Comparison of ENCODE assay signal across 26 cellular contexts in genomic region chr19:33624586-33625153, GRCh38. TPM values are rescaled to one million over a fixed set of nuclear protein-coding genes. Genes with fewer than 3 reads are reported as not detected.
A peak's percentile ranks its signal among the peaks of the same experiment; 100 is the strongest.
DNase-seq lines count a peak whose midpoint lies in the region; ATAC-seq, FAIRE-seq and TF ChIP-seq lines count a peak whose summit lies in the region.
"Had no signal": no experiment of that assay in that cellular context is flagged by ENCODE, and none has a peak within 500 bp of the region (broad histone marks: within the 10 kb centered on the region; RNA-seq: fewer than 3 reads in every experiment).

No MANE protein-coding gene starts in this region.

- no peaks in the 10 kb centered on the region for H3K36me3 Mint-ChIP-seq in astrocyte (ENCODE audit: low read depth, unreplicated experiment)
- H3K36me3 Mint-ChIP-seq: IgD-negative memory B cell had no signal

- H3K27ac ChIP-seq in BLaER1 treated with 17β-estradiol and CSF1 and Interleukin-3, amounts not matched to agents 10 nM and 100 nM: no peak overlapping the region
- H3K27ac ChIP-seq in astrocyte (ENCODE audit: low read depth, low read length): no peak overlapping the region

- no peak for TF ChIP-seq CTCF in astrocyte (IDR thresholded peaks at IDR 0.05; ENCODE audit: insufficient read depth, low read depth, low read length)

- intact Hi-C loops in posterior vena cava (cut with DNase I): no loop called here

- H3K9ac ChIP-seq in BLaER1 treated with 17β-estradiol and CSF1 and Interleukin-3, amounts not matched to agents 10 nM and 100 nM: no peak overlapping the region
- no peak overlapping the region for H3K9ac ChIP-seq in astrocyte (ENCODE audit: low read length)

- H4K20me1 ChIP-seq in BLaER1 treated with 17β-estradiol and CSF1 and Interleukin-3, amounts not matched to agents 10 nM and 100 nM: peaks cover 0 to 41% (median 24%) of the 10 kb centered on the region in 11 experiments; a peak in 15 of 22 replicates
- no peaks in the 10 kb centered on the region for H4K20me1 ChIP-seq in astrocyte (ENCODE audit: insufficient read depth, low read length)

- peaks cover 3% of the 10 kb centered on the region for H3K4me1 Mint-ChIP-seq in astrocyte (ENCODE audit: low read depth, unreplicated experiment)
- H3K4me1 Mint-ChIP-seq: B cell, IgD-negative memory B cell had no signal

- DNase-seq in NCI-H2171 (lab: John Stamatoyannopoulos, UW) (peak; percentile 21), astrocyte (ENCODE audit: low read depth) (no peak), posterior vena cava (ENCODE audit: low spot score) (peak; percentile 30), NCI-H524 treated with DMSO at 0.1 percent for 48 hours (lab: John Stamatoyannopoulos, UW) (no peak), NCI-H187 (lab: John Stamatoyannopoulos, UW) (no peak)
- DNase-seq: CD4-positive, alpha-beta T cell; DMS53; EL; HFFc6; MM.1S; NCI-H1092; NCI-H1436 treated with DMSO at 0.1 percent for 48 hours; NCI-H2081 treated with DMSO at 0.1 percent for 48 hours; NCI-H510A treated with DMSO at 0.1 percent for 48 hours; PC-3; RPMI8226; SHP77 treated with DMSO at 0.1 percent for 48 hours had no signal

- ATAC-seq in HG03460 (IDR thresholded peaks at IDR 0.05; ENCODE audit: unreplicated experiment): no peak
- ATAC-seq: PC-3, SK-N-SH treated with all-trans-retinoic acid at 6 μM for 48 hours had no signal

- FAIRE-seq in astrocyte (lab: Jason Lieb, UNC): no peak
- FAIRE-seq: GM12891, H1 had no signal

- H3K4me2 ChIP-seq in BLaER1 treated with 17β-estradiol and CSF1 and Interleukin-3, amounts not matched to agents 10 nM and 100 nM: peak overlapping the region in 9 of 11 experiments; percentile 15 to 61 (median 44); a peak in 16 of 22 replicates
- H3K4me2 ChIP-seq in astrocyte (ENCODE audit: low read length): no peak overlapping the region

- H3K9me3 Mint-ChIP-seq in astrocyte (ENCODE audit: unreplicated experiment): peaks cover 6% of the 10 kb centered on the region
- H3K9me3 Mint-ChIP-seq: CD4-positive, alpha-beta T cell; HFFc6; IgD-negative memory B cell had no signal

- H2AFZ ChIP-seq in astrocyte (ENCODE audit: low read depth, low read length): no peak overlapping the region

- no peaks in the 10 kb centered on the region for H3K36me3 ChIP-seq in BLaER1 treated with 17β-estradiol and CSF1 and Interleukin-3, amounts not matched to agents 10 nM and 100 nM
- H3K36me3 ChIP-seq in astrocyte (ENCODE audit: insufficient read depth, low read length): no peaks in the 10 kb centered on the region

- H3K27me3 ChIP-seq in BLaER1 treated with 17β-estradiol and CSF1 and Interleukin-3, amounts not matched to agents 10 nM and 100 nM: peaks cover 57 to 71% (median 68%) of the 10 kb centered on the region in 11 experiments
- peaks cover 37% of the 10 kb centered on the region for H3K27me3 ChIP-seq in astrocyte (ENCODE audit: insufficient read depth, low read length)

- peaks cover 0 to 26% (median 19%) of the 10 kb centered on the region in 11 experiments; a peak in 12 of 22 replicates for H3K9me3 ChIP-seq in BLaER1 treated with 17β-estradiol and CSF1 and Interleukin-3, amounts not matched to agents 10 nM and 100 nM (replicated peaks in 1 of 11)
- H3K9me3 ChIP-seq in astrocyte (ENCODE audit: insufficient read depth, low read depth, low read length): no peaks in the 10 kb centered on the region

- H3K4me1 ChIP-seq in BLaER1 treated with 17β-estradiol and CSF1 and Interleukin-3, amounts not matched to agents 10 nM and 100 nM: peaks cover 9 to 35% (median 24%) of the 10 kb centered on the region in 10 experiments
- H3K4me1 ChIP-seq in astrocyte (ENCODE audit: insufficient read depth, low read length): peaks cover 2% of the 10 kb centered on the region

- no peaks in the 10 kb centered on the region for H3K79me2 ChIP-seq in astrocyte (ENCODE audit: insufficient read depth, low read length)

- H3K27ac Mint-ChIP-seq in astrocyte (ENCODE audit: unreplicated experiment): no peak overlapping the region
- H3K27ac Mint-ChIP-seq: B cell; CD4-positive, alpha-beta T cell; HFFc6; IgD-negative memory B cell had no signal

- H3K4me3 ChIP-seq in BLaER1 treated with 17β-estradiol and CSF1 and Interleukin-3, amounts not matched to agents 10 nM and 100 nM: no peak overlapping the region
- H3K4me3 ChIP-seq in astrocyte (ENCODE audit: insufficient read depth, low read depth, low read length): no peak overlapping the region

- peaks cover 75% of the 10 kb centered on the region for H3K27me3 Mint-ChIP-seq in astrocyte (ENCODE audit: low read depth, unreplicated experiment)

- peak overlapping the region; percentile 50 for H3K4me3 Mint-ChIP-seq in astrocyte (ENCODE audit: unreplicated experiment)
- H3K4me3 Mint-ChIP-seq: B cell; CD4-positive, alpha-beta T cell; HFFc6 had no signal

RNA-seq across cellular contexts. Expression of gene CHST8, which starts 2.9 kb away (rescaled TPM):
- total RNA-seq in astrocyte: not detected in 2 replicates
- 1 to 10 TPM in 1 of 2 donors, under 1 TPM in 1; 0.97 to 1.3 TPM for total RNA-seq in posterior vena cava
- total RNA-seq: A172; B cell; CD4-positive, alpha-beta T cell; HFFc6; LHCN-M2 had no signal

Comparison
In these comparisons a context has a peak if more than half of its experiments do, and no peak if none do; other contexts are left out.
1. DNase-seq: peak in NCI-H2171 (single experiment) and posterior vena cava (single experiment); none in astrocyte (single experiment), NCI-H524 treated with DMSO at 0.1 percent for 48 hours (single experiment) and NCI-H187 (0 of 2).